In genomic region chr15:63331456-63331855, GRCh38 we compare ENCODE assay signal across 19 cellular contexts. TPM values are rescaled to one million over a fixed set of nuclear protein-coding genes. Genes with fewer than 3 reads are reported as not detected.
DNase-seq lines count a peak whose midpoint lies in the region; ATAC-seq and TF ChIP-seq lines count a peak whose summit lies in the region.
"Had no signal": no experiment of that assay in that cellular context is flagged by ENCODE, and none has a peak within 500 bp of the region (broad histone marks: within the 10 kb centered on the region; RNA-seq: fewer than 3 reads in every experiment).

No MANE protein-coding gene starts in this region.

- H3K27me3 ChIP-seq in muscle layer of colon (ENCODE audit: control insufficient read depth in 1 of 2, insufficient read depth in 2 of 2, low read length in 2 of 2) (no peaks in the 10 kb centered on the region), right lobe of liver (no peaks in the 10 kb centered on the region)
- H3K27me3 ChIP-seq: cardiac muscle cell, heart right ventricle had no signal

- peak; percentile 61 for DNase-seq in EH (ENCODE audit: low read depth)
- peak; percentile 88 for DNase-seq in HPDE6-E6E7 (ENCODE audit: extremely low spot score)
- DNase-seq in astrocyte of the spinal cord (ENCODE audit: low read depth, low spot score) = peak; percentile 14
- no peak for DNase-seq in hippocampal formation (lab: John Stamatoyannopoulos, UW)
- DNase-seq in right lobe of liver = no peak
- DNase-seq: activated naive CD4-positive, alpha-beta T cell treated with anti-CD3 and anti-CD28 coated beads, Interleukin-2, amount 10 ng/mL, durations not matched to agents 7 days and 5 days; Calu3; H7; heart right ventricle; kidney; NCI-H1092 treated with DMSO at 0.1 percent for 48 hours; NCI-H69 had no signal

- no peaks in the 10 kb centered on the region for H3K9me3 ChIP-seq in muscle layer of colon (ENCODE audit: low read length)
- no peaks in the 10 kb centered on the region for H3K9me3 ChIP-seq in right lobe of liver
- H3K9me3 ChIP-seq: heart right ventricle, thoracic aorta had no signal

- H3K4me3 ChIP-seq in astrocyte of the spinal cord (ENCODE audit: low read depth, low read length) (no peak overlapping the region), muscle layer of colon (ENCODE audit: low read depth in 1 of 2, low read length in 2 of 2) (no peak overlapping the region), right lobe of liver (no peak overlapping the region)
- H3K4me3 ChIP-seq: cardiac muscle cell, heart right ventricle, PC-9, thoracic aorta had no signal

- H3K36me3 ChIP-seq in muscle layer of colon (ENCODE audit: insufficient read depth, low read length) (no peaks in the 10 kb centered on the region), right lobe of liver (no peaks in the 10 kb centered on the region)
- H3K36me3 ChIP-seq: cardiac muscle cell, heart right ventricle, thoracic aorta had no signal

- H3K4me1 ChIP-seq in muscle layer of colon (ENCODE audit: insufficient read depth, low read length) (peaks cover 18% of the 10 kb centered on the region), right lobe of liver (no peaks in the 10 kb centered on the region)
- H3K4me1 ChIP-seq: heart right ventricle had no signal

- ATAC-seq in GM21367 (IDR thresholded peaks at IDR 0.05; ENCODE audit: unreplicated experiment) = no peak
- no peak for ATAC-seq in right lobe of liver
- ATAC-seq: heart right ventricle, HepG2 had no signal

- TF ChIP-seq CTCF in astrocyte of the spinal cord (IDR thresholded peaks at IDR 0.05; ENCODE audit: low read depth, low read length) (no peak), right lobe of liver (IDR thresholded peaks at IDR 0.05) (no peak)

- in situ Hi-C loops in astrocyte of the spinal cord (cut with HindIII; ENCODE audit: low sequenced_read_pairs) = no loop called here

- 70% methylated on average over 5 of the region's 12 CpGs for WGBS in right lobe of liver (ENCODE audit: insufficient coverage, low coverage, low lambda C conversion rate, missing lambda C conversion rate)

- H3K27ac ChIP-seq in muscle layer of colon (ENCODE audit: low read depth, low read length) = peak overlapping the region; percentile 39
- no peak overlapping the region for H3K27ac ChIP-seq in right lobe of liver
- H3K27ac ChIP-seq: cardiac muscle cell, heart right ventricle, PC-9, thoracic aorta had no signal

- no peak for TF ChIP-seq POLR2A in right lobe of liver (IDR thresholded peaks at IDR 0.05)

- no peak overlapping the region for H3K9ac ChIP-seq in muscle layer of colon (ENCODE audit: low read length)

- intact Hi-C loops in right lobe of liver (cut with DNase I) = no loop called here

RNA-seq across cellular contexts. Expression of gene CA12, which starts 50.2 kb away (rescaled TPM):
- 10 to 100 TPM in 2 of 6 experiments, 1 to 10 TPM in 1, under 1 TPM in 3; 0.02 to 18.3 (median 1.4) TPM for total RNA-seq in right lobe of liver
- total RNA-seq: B cell had no signal

RNA-seq across cellular contexts. Expression of gene APH1B, which starts 54.1 kb away (rescaled TPM):
- 1 to 10 TPM; 2.2 to 7.4 (median 4.7) TPM for total RNA-seq in right lobe of liver

Comparison
In these comparisons a context has a peak if more than half of its experiments do, and no peak if none do; other contexts are left out.
1. DNase-seq: peak in EH (single experiment), HPDE6-E6E7 (single experiment) and astrocyte of the spinal cord (single experiment); none in hippocampal formation (0 of 2) and right lobe of liver (0 of 3).